In genomic region chr13:45339867-45340266, GRCh38 we compare ENCODE assay signal across 8 cellular contexts. TPM values are rescaled to one million over a fixed set of nuclear protein-coding genes. Genes with fewer than 3 reads are reported as not detected.
DNase-seq lines count a peak whose midpoint lies in the region; ATAC-seq and TF ChIP-seq lines count a peak whose summit lies in the region.

No MANE protein-coding gene starts in this region.

- H3K4ac ChIP-seq in neuronal stem cell (ENCODE audit: low read length) = no peak overlapping the region

- H3K36me3 ChIP-seq in BLaER1 (peaks cover 57% of the 10 kb centered on the region), RWPE2 (ENCODE audit: low read depth) (peaks cover 80% of the 10 kb centered on the region), ectodermal cell (ENCODE audit: control insufficient read depth, insufficient read depth, low read length) (peaks cover 45% of the 10 kb centered on the region), neuronal stem cell (replicated peaks in 1 of 2; ENCODE audit: control insufficient read depth in 2 of 2, insufficient read depth in 2 of 2, low read length in 2 of 2) (peaks cover 29 to 67% of the 10 kb centered on the region in 2 donors)

- H3K27ac ChIP-seq in BLaER1 = peak overlapping the region; percentile 99
- H3K27ac ChIP-seq in RWPE2 (ENCODE audit: poor library complexity, severe bottlenecking) = peak overlapping the region; percentile 95
- no peak overlapping the region for H3K27ac ChIP-seq in ectodermal cell (ENCODE audit: insufficient read depth, low read depth, low read length, poor library complexity, severe bottlenecking)
- no peak overlapping the region for H3K27ac ChIP-seq in neuronal stem cell (replicated peaks; ENCODE audit: low read length)

- H2BK12ac ChIP-seq in neuronal stem cell (ENCODE audit: low read length) = no peak overlapping the region

- H3K4me3 ChIP-seq in BLaER1 (peak overlapping the region; percentile 91), RWPE2 (ENCODE audit: severe bottlenecking) (peak overlapping the region; percentile 71), ectodermal cell (ENCODE audit: insufficient read depth, low read depth, low read length) (peak overlapping the region; percentile 98), neuronal stem cell (ENCODE audit: low read length in 2 of 2) (peak overlapping the region; percentile 98 to 100)

- no peak overlapping the region for H4K8ac ChIP-seq in neuronal stem cell (ENCODE audit: low read depth, low read length)

- 20 to 27% methylated on average over 11 of the region's 11 CpGs for WGBS in ectodermal cell, 2 experiments
- WGBS in neuronal stem cell (ENCODE audit: extremely low coverage in 2 of 2, insufficient read length in 2 of 2, insufficient replicate concordance in 1 of 2), 2 donors = no CpG with 5 or more reads among the region's 11 CpGs

- H2AFZ ChIP-seq in neuronal stem cell (ENCODE audit: low read length) = no peak overlapping the region

- no peak overlapping the region for H3K14ac ChIP-seq in neuronal stem cell (ENCODE audit: low read length)

- peaks cover 61% of the 10 kb centered on the region for H3K4me1 ChIP-seq in BLaER1
- peaks cover 24% of the 10 kb centered on the region for H3K4me1 ChIP-seq in RWPE2 (ENCODE audit: insufficient read depth, poor library complexity, severe bottlenecking)
- H3K4me1 ChIP-seq in ectodermal cell (ENCODE audit: control insufficient read depth, insufficient read depth, low read length) = peaks cover 12% of the 10 kb centered on the region
- H3K4me1 ChIP-seq in neuronal stem cell (ENCODE audit: control insufficient read depth in 2 of 2, insufficient read depth in 1 of 2, low read depth in 1 of 2, low read length in 2 of 2) = peaks cover 6 to 10% of the 10 kb centered on the region in 2 donors

- H3K9ac ChIP-seq in BLaER1 (peak overlapping the region; percentile 99), neuronal stem cell (ENCODE audit: low read depth, low read length, poor library complexity) (peak overlapping the region; percentile 78)

- H3K9me3 ChIP-seq in BLaER1 (no peaks in the 10 kb centered on the region), RWPE2 (ENCODE audit: severe bottlenecking) (no peaks in the 10 kb centered on the region), ectodermal cell (ENCODE audit: control insufficient read depth, low read length) (no peaks in the 10 kb centered on the region), neuronal stem cell (replicated peaks in 1 of 2; ENCODE audit: control insufficient read depth in 2 of 2, insufficient read depth in 1 of 2, low read depth in 1 of 2, low read length in 2 of 2) (no peaks in the 10 kb centered on the region)

- no peak overlapping the region for H4K91ac ChIP-seq in neuronal stem cell (ENCODE audit: low read depth, low read length, poor library complexity)

- peaks cover 4% of the 10 kb centered on the region for H3K79me1 ChIP-seq in neuronal stem cell (ENCODE audit: low read depth, low read length)

- H3K27me3 ChIP-seq in BLaER1 = no peaks in the 10 kb centered on the region
- H3K27me3 ChIP-seq in RWPE2 (ENCODE audit: insufficient read depth, poor library complexity, severe bottlenecking) = no peaks in the 10 kb centered on the region
- no peaks in the 10 kb centered on the region for H3K27me3 ChIP-seq in ectodermal cell (ENCODE audit: control insufficient read depth, insufficient read depth, low read length, poor library complexity, severe bottlenecking)
- no peaks in the 10 kb centered on the region for H3K27me3 ChIP-seq in neuronal stem cell (ENCODE audit: control insufficient read depth in 3 of 3, insufficient read depth in 3 of 3, low read depth in 1 of 3, low read length in 3 of 3)

- no peak overlapping the region for H2BK120ac ChIP-seq in neuronal stem cell (ENCODE audit: low read depth, low read length)

- no peak overlapping the region for H2BK15ac ChIP-seq in neuronal stem cell (ENCODE audit: low read length)

- no peak for DNase-seq in RWPE2 (ENCODE audit: low spot score)
- no peak for DNase-seq in neuronal stem cell (ENCODE audit: low spot score)
- DNase-seq in NCI-H345 treated with DMSO at 0.1 percent for 48 hours (lab: John Stamatoyannopoulos, UW; ENCODE audit: unreplicated experiment) = no peak
- DNase-seq in NCI-H446 (lab: John Stamatoyannopoulos, UW) = no peak
- no peak for DNase-seq in NCI-H524 treated with DMSO at 0.1 percent for 48 hours (lab: John Stamatoyannopoulos, UW)

- H2BK5ac ChIP-seq in neuronal stem cell (ENCODE audit: low read length) = no peak overlapping the region

- H3K4me2 ChIP-seq in BLaER1 (peak overlapping the region; percentile 91), neuronal stem cell (ENCODE audit: insufficient read depth, low read length, poor library complexity, severe bottlenecking) (peak overlapping the region; percentile 67)

- H3K18ac ChIP-seq in neuronal stem cell (ENCODE audit: low read length) = no peak overlapping the region

- no peak overlapping the region for H3K23ac ChIP-seq in neuronal stem cell (ENCODE audit: low read depth, low read length, poor library complexity)

- H4K20me1 ChIP-seq in BLaER1 = peaks cover 58% of the 10 kb centered on the region

- TF ChIP-seq CTCF in RWPE2 (IDR thresholded peaks at IDR 0.05; ENCODE audit: poor library complexity, severe bottlenecking) = no peak

- ATAC-seq in RWPE2 (ENCODE audit: low read depth) (no peak), HG02571 (IDR thresholded peaks at IDR 0.05; ENCODE audit: unreplicated experiment) (no peak)

- H2AK5ac ChIP-seq in neuronal stem cell (ENCODE audit: low read depth, low read length) = no peak overlapping the region

RNA-seq across cellular contexts. Expression of gene TPT1, which starts 1.1 kb away (rescaled TPM):
- 2,657 TPM for polyA plus RNA-seq in ectodermal cell (2013, experiment 1 of 4)
- polyA plus RNA-seq in ectodermal cell (2013, experiment 2 of 4) = 2,494 TPM
- polyA plus RNA-seq in ectodermal cell (2013, experiment 3 of 4) = 2,166 TPM
- polyA plus RNA-seq in ectodermal cell (2013, experiment 4 of 4) = 2,512 TPM
- polyA plus RNA-seq in neuronal stem cell (2013, experiment 1 of 2) = 2,914 TPM
- polyA plus RNA-seq in neuronal stem cell (2013, experiment 2 of 2) = 3,114 TPM

Comparison
In these comparisons a context has a peak if more than half of its experiments do, and no peak if none do; other contexts are left out.
1. H3K27ac ChIP-seq: peak in BLaER1 (single experiment) and RWPE2 (single experiment); none in ectodermal cell (single experiment) and neuronal stem cell (single experiment).
2. Peak in every context shown above with its lines, with median percentiles within 50 percentile points of each other: H3K4me3 ChIP-seq.